In genomic region chr12:51218607-51219161, GRCh38 we compare ENCODE assay signal across 8 cellular contexts. TPM values are rescaled to one million over a fixed set of nuclear protein-coding genes. Genes with fewer than 3 reads are reported as not detected.
DNase-seq lines count a peak whose midpoint lies in the region; ATAC-seq, FAIRE-seq and TF ChIP-seq lines count a peak whose summit lies in the region.

No MANE protein-coding gene starts in this region.

- intact Hi-C loops in endothelial cell of umbilical vein (cut with micrococcal nuclease) = loop anchor here (1.0 to 5.0 kb wide), 4 partner anchors 20 to 136 kb away; partner anchors contain the start of genes CSRNP2, DAZAP2 and SMAGP

- no peak for FAIRE-seq in endothelial cell of umbilical vein (lab: Jason Lieb, UNC)

- no peaks in the 10 kb centered on the region for H3K27me3 Mint-ChIP-seq in naive thymus-derived CD8-positive, alpha-beta T cell

- peaks cover 0 to 3% (median 0%) of the 10 kb centered on the region in 3 donors for H3K36me3 Mint-ChIP-seq in naive thymus-derived CD8-positive, alpha-beta T cell

- H3K27ac Mint-ChIP-seq in naive thymus-derived CD8-positive, alpha-beta T cell = peak overlapping the region; percentile 93 to 98 (median 97)

- no peak for TF ChIP-seq CTCF in RWPE1 (conservative IDR thresholded peaks at IDR 0.05; ENCODE audit: low read depth)
- no peak for TF ChIP-seq CTCF in endothelial cell of umbilical vein (IDR thresholded peaks at IDR 0.05; ENCODE audit: extremely low read depth in 1 of 2, insufficient read depth in 1 of 2, low read depth in 1 of 2, low read length in 2 of 2)

- H3K4me1 ChIP-seq in endothelial cell of umbilical vein (ENCODE audit: control insufficient read depth, extremely low read depth, insufficient read depth, low read length) = peaks cover 16% of the 10 kb centered on the region

- H3K36me3 ChIP-seq in endothelial cell of umbilical vein (ENCODE audit: control insufficient read depth in 2 of 2, extremely low read depth in 1 of 2, insufficient read depth in 2 of 2, low read length in 2 of 2) = no peaks in the 10 kb centered on the region

- no TSS peak for BruUV-seq in endothelial cell of umbilical vein (replicated peaks; lab: Mats Ljungman, UMichigan)

- dilution Hi-C loops in endothelial cell of umbilical vein (cut with MboI; ENCODE audit: extremely low pct_ligation_motif_present, low sequenced_read_pairs) = no loop called here

- H3K9me3 ChIP-seq in endothelial cell of umbilical vein (replicated peaks; ENCODE audit: control insufficient read depth, insufficient read depth, low read length) = no peaks in the 10 kb centered on the region

- peak overlapping the region; percentile 64 to 89 (median 69) for H3K4me3 ChIP-seq in endothelial cell of umbilical vein (replicated peaks in 1 of 3; ENCODE audit: insufficient read depth in 1 of 3, low read depth in 1 of 3, low read length in 3 of 3)

- H2AFZ ChIP-seq in endothelial cell of umbilical vein (ENCODE audit: low read depth, low read length) = peak overlapping the region; percentile 82

- H3K9me1 ChIP-seq in endothelial cell of umbilical vein (replicated peaks; ENCODE audit: control insufficient read depth, extremely low read depth, insufficient read depth, low read length) = no peaks in the 10 kb centered on the region

- no peaks in the 10 kb centered on the region for H3K27me3 ChIP-seq in endothelial cell of umbilical vein (ENCODE audit: control insufficient read depth in 2 of 2, insufficient read depth in 2 of 2, low read length in 2 of 2)

- POLR2A ChIA-PET in RWPE1 (lab: Yijun Ruan, JAX; ENCODE audit: low non-redundant PET) (interaction anchor here (0.9 to 1.4 kb wide), 2 partner anchors 20 to 136 kb away, joined by 3 to 5 read pairs; partner anchors contain the start of genes CSRNP2 and DAZAP2), endothelial cell of umbilical vein (lab: Charles Lee) (interaction anchor here (0.6 to 1.6 kb wide), 5 partner anchors 27 to 135 kb away, joined by 3 to 12 read pairs (median 4); partner anchors contain the start of genes CSRNP2 and TFCP2)
- POLR2A ChIA-PET in naive thymus-derived CD8-positive, alpha-beta T cell (lab: Charles Lee) = interaction anchor here (0.8 to 5.7 kb wide), 22 partner anchors 11 to 1651 kb away, joined by 3 to 204 read pairs (median 5); partner anchors contain the start of genes ATF1, BIN2, COX14 and CSRNP2

- peaks cover 17 to 23% (median 21%) of the 10 kb centered on the region in 4 donors for H3K4me1 Mint-ChIP-seq in naive thymus-derived CD8-positive, alpha-beta T cell

- ATAC-seq in naive thymus-derived CD8-positive, alpha-beta T cell = no peak

- TF ChIP-seq POLR2A in endothelial cell of umbilical vein (IDR thresholded peaks at IDR 0.05; ENCODE audit: low read depth, low read length) = no peak

- H3K79me2 ChIP-seq in endothelial cell of umbilical vein (ENCODE audit: control insufficient read depth, insufficient read depth, low read length) = no peaks in the 10 kb centered on the region

- no peaks in the 10 kb centered on the region for H3K9me3 Mint-ChIP-seq in naive thymus-derived CD8-positive, alpha-beta T cell

- DNase-seq in NCI-H2107 treated with DMSO at 0.1 percent for 48 hours (lab: John Stamatoyannopoulos, UW; ENCODE audit: unreplicated experiment) (peak; percentile 8), NCI-H2107 (lab: John Stamatoyannopoulos, UW) (no peak), RWPE1 (ENCODE audit: low spot score) (no peak), endothelial cell of umbilical vein (ENCODE audit: low read depth, low spot score) (peak; percentile 47), SKM-1 treated with dmso at 0.1 percent for 144 hours (lab: John Stamatoyannopoulos, UW; ENCODE audit: unreplicated experiment) (no peak), NCI-H1105 treated with DMSO at 0.1 percent for 48 hours (lab: John Stamatoyannopoulos, UW) (no peak), NCI-H1105 (lab: John Stamatoyannopoulos, UW) (no peak)
- no peak for DNase-seq in naive thymus-derived CD8-positive, alpha-beta T cell

- H3K9ac ChIP-seq in endothelial cell of umbilical vein (replicated peaks; ENCODE audit: extremely low read depth, insufficient read depth, low read length) = peak overlapping the region; percentile 85

- H3K4me3 Mint-ChIP-seq in naive thymus-derived CD8-positive, alpha-beta T cell = peak overlapping the region; percentile 90 to 97 (median 92)

- peak overlapping the region; percentile 81 for H3K27ac ChIP-seq in RWPE1
- H3K27ac ChIP-seq in endothelial cell of umbilical vein (ENCODE audit: insufficient read depth, low read depth, low read length) = peak overlapping the region; percentile 70

- no peaks in the 10 kb centered on the region for H4K20me1 ChIP-seq in endothelial cell of umbilical vein (replicated peaks; ENCODE audit: control insufficient read depth, extremely low read depth, insufficient read depth, low read length)

- CTCF ChIA-PET in RWPE1 (lab: Yijun Ruan, JAX) = interaction anchor here (0.6 to 1.9 kb wide), 6 partner anchors 19 to 662 kb away, joined by 3 to 8 read pairs (median 4); no protein-coding TSS in a partner anchor
- CTCF ChIA-PET in endothelial cell of umbilical vein (lab: Charles Lee) = interaction anchor here (1.1 to 2.4 kb wide), 14 partner anchors 10 to 153 kb away, joined by 3 to 27 read pairs (median 5); partner anchors contain the start of genes DAZAP2 and SMAGP

- H3K4me2 ChIP-seq in endothelial cell of umbilical vein (ENCODE audit: insufficient read depth, low read length) = peak overlapping the region; percentile 84

TF ChIP-seq in endothelial cell of umbilical vein, 7 proteins besides CTCF, POLR2A, EP300 and RAD21:
- no peak for TF ChIP-seq MYC (IDR thresholded peaks at IDR 0.05; ENCODE audit: low read depth, low read length)
- TF ChIP-seq GATA2 (IDR thresholded peaks at IDR 0.05; ENCODE audit: insufficient read depth, insufficient read length, low read depth, low read length) = no peak
- TF ChIP-seq JUN (IDR thresholded peaks at IDR 0.05; ENCODE audit: borderline replicate concordance, insufficient read depth, insufficient read length, low read depth) = no peak
- no peak for TF ChIP-seq EZH2 (IDR thresholded peaks at IDR 0.05; ENCODE audit: borderline replicate concordance, low read depth, low read length, severe bottlenecking)
- no peak for TF ChIP-seq MAX (IDR thresholded peaks at IDR 0.05; ENCODE audit: insufficient read depth, insufficient read length)
- no peak for TF ChIP-seq POLR2AphosphoS5 (IDR thresholded peaks at IDR 0.05; ENCODE audit: insufficient read depth, low read depth, low read length)
- no peak for TF ChIP-seq FOS (IDR thresholded peaks at IDR 0.05; ENCODE audit: borderline replicate concordance, insufficient read depth, low read length)
TF ChIP-seq in endothelial cell of umbilical vein: peak in this region for 0.

RNA-seq across cellular contexts. Expression of gene POU6F1, which starts 0.8 kb away (rescaled TPM):
- total RNA-seq in endothelial cell of umbilical vein = 14.4 and 17.5 TPM in 2 replicates
- polyA plus RNA-seq in endothelial cell of umbilical vein = 5.4 and 6.4 TPM in 2 replicates
- polyA plus RNA-seq in endothelial cell of umbilical vein (2011; cell fraction: cytosol; rRNA removed) = 3.1 and 4.3 TPM in 2 replicates
- 13.3 and 18.1 TPM in 2 replicates for polyA plus RNA-seq in endothelial cell of umbilical vein (2011; cell fraction: nucleus; rRNA removed)
- polyA plus RNA-seq in endothelial cell of umbilical vein (2012) = 4.3 and 6.7 TPM in 2 replicates
- 4.0 and 5.6 TPM in 2 replicates for polyA minus RNA-seq in endothelial cell of umbilical vein
- polyA minus RNA-seq in endothelial cell of umbilical vein (2011; cell fraction: cytosol; rRNA and poly(A)+ RNA removed) = 5.1 TPM
- 6.8 and 7.0 TPM in 2 replicates for polyA minus RNA-seq in endothelial cell of umbilical vein (2011; cell fraction: nucleus; rRNA and poly(A)+ RNA removed)
- total RNA-seq in naive thymus-derived CD8-positive, alpha-beta T cell = 10 to 100 TPM; 46.2 to 49.7 TPM
- polyA plus RNA-seq in naive thymus-derived CD8-positive, alpha-beta T cell = 1 to 10 TPM in 2 of 3 donors, under 1 TPM in 1; 0.62 to 1.8 (median 1.7) TPM

RNA-seq across cellular contexts. Expression of gene DAZAP2, which starts 19.9 kb away (rescaled TPM):
- 177 TPM in 2 replicates for total RNA-seq in endothelial cell of umbilical vein
- 497 and 614 TPM in 2 replicates for polyA plus RNA-seq in endothelial cell of umbilical vein
- polyA plus RNA-seq in endothelial cell of umbilical vein (2011; cell fraction: cytosol; rRNA removed) = 363 and 410 TPM in 2 replicates
- polyA plus RNA-seq in endothelial cell of umbilical vein (2011; cell fraction: nucleus; rRNA removed) = 196 and 220 TPM in 2 replicates
- 238 and 242 TPM in 2 replicates for polyA plus RNA-seq in endothelial cell of umbilical vein (2012)
- polyA minus RNA-seq in endothelial cell of umbilical vein = 443 and 505 TPM in 2 replicates
- polyA minus RNA-seq in endothelial cell of umbilical vein (2011; cell fraction: cytosol; rRNA and poly(A)+ RNA removed) = 151 TPM
- polyA minus RNA-seq in endothelial cell of umbilical vein (2011; cell fraction: nucleus; rRNA and poly(A)+ RNA removed) = 81.2 and 97.2 TPM in 2 replicates
- total RNA-seq in naive thymus-derived CD8-positive, alpha-beta T cell = 100 to 1,000 TPM; 301 to 314 TPM
- 1,000 to 10,000 TPM; 1,276 to 1,317 (median 1,313) TPM for polyA plus RNA-seq in naive thymus-derived CD8-positive, alpha-beta T cell

RNA-seq across cellular contexts. Expression of gene TFCP2, which starts 45.7 kb away (rescaled TPM):
- 24.9 and 28.6 TPM in 2 replicates for total RNA-seq in endothelial cell of umbilical vein
- polyA plus RNA-seq in endothelial cell of umbilical vein = 7.1 and 10.2 TPM in 2 replicates
- polyA plus RNA-seq in endothelial cell of umbilical vein (2011; cell fraction: cytosol; rRNA removed) = 14.5 and 15.9 TPM in 2 replicates
- polyA plus RNA-seq in endothelial cell of umbilical vein (2011; cell fraction: nucleus; rRNA removed) = 15.9 and 19.6 TPM in 2 replicates
- polyA plus RNA-seq in endothelial cell of umbilical vein (2012) = 21.2 and 23.0 TPM in 2 replicates
- 10.6 and 13.1 TPM in 2 replicates for polyA minus RNA-seq in endothelial cell of umbilical vein
- 8.3 TPM for polyA minus RNA-seq in endothelial cell of umbilical vein (2011; cell fraction: cytosol; rRNA and poly(A)+ RNA removed)
- polyA minus RNA-seq in endothelial cell of umbilical vein (2011; cell fraction: nucleus; rRNA and poly(A)+ RNA removed) = 8.0 and 11.6 TPM in 2 replicates
- 10 to 100 TPM; 33.6 to 34.9 TPM for total RNA-seq in naive thymus-derived CD8-positive, alpha-beta T cell
- 10 to 100 TPM in 1 of 3 donors, 1 to 10 TPM in 2; 8.0 to 16.7 (median 9.9) TPM for polyA plus RNA-seq in naive thymus-derived CD8-positive, alpha-beta T cell

RNA-seq across cellular contexts. Expression of gene SMAGP, which starts 51.5 kb away (rescaled TPM):
- total RNA-seq in endothelial cell of umbilical vein = 26.2 and 29.1 TPM in 2 replicates
- polyA plus RNA-seq in endothelial cell of umbilical vein = 17.3 and 21.4 TPM in 2 replicates
- 28.6 and 31.2 TPM in 2 replicates for polyA plus RNA-seq in endothelial cell of umbilical vein (2011; cell fraction: cytosol; rRNA removed)
- 14.3 and 15.7 TPM in 2 replicates for polyA plus RNA-seq in endothelial cell of umbilical vein (2011; cell fraction: nucleus; rRNA removed)
- 27.2 and 45.2 TPM in 2 replicates for polyA plus RNA-seq in endothelial cell of umbilical vein (2012)
- 13.6 and 14.7 TPM in 2 replicates for polyA minus RNA-seq in endothelial cell of umbilical vein
- polyA minus RNA-seq in endothelial cell of umbilical vein (2011; cell fraction: cytosol; rRNA and poly(A)+ RNA removed) = 10.1 TPM
- 5.5 and 8.9 TPM in 2 replicates for polyA minus RNA-seq in endothelial cell of umbilical vein (2011; cell fraction: nucleus; rRNA and poly(A)+ RNA removed)
- 1 to 10 TPM; 5.5 to 6.9 TPM for total RNA-seq in naive thymus-derived CD8-positive, alpha-beta T cell
- polyA plus RNA-seq in naive thymus-derived CD8-positive, alpha-beta T cell = 10 to 100 TPM; 15.1 to 18.5 (median 15.6) TPM

Comparison
In these comparisons a context has a peak if more than half of its experiments do, and no peak if none do; other contexts are left out.
1. DNase-seq: peak in NCI-H2107 treated with DMSO at 0.1 percent for 48 hours (single experiment) and endothelial cell of umbilical vein (single experiment); none in NCI-H2107 (single experiment), RWPE1 (single experiment), naive thymus-derived CD8-positive, alpha-beta T cell (0 of 10), SKM-1 treated with dmso at 0.1 percent for 144 hours (single experiment), NCI-H1105 treated with DMSO at 0.1 percent for 48 hours (single experiment) and NCI-H1105 (single experiment).